23 cellular contexts compared by ENCODE assay signal in genomic region chr10:126496771-126497545, GRCh38.
DNase-seq lines count a peak whose midpoint lies in the region; ATAC-seq, FAIRE-seq and TF ChIP-seq lines count a peak whose summit lies in the region.
"Had no signal": no experiment of that assay in that cellular context is flagged by ENCODE, and none has a peak within 500 bp of the region (broad histone marks: within the 10 kb centered on the region; RNA-seq: fewer than 3 reads in every experiment).

No MANE protein-coding gene starts in this region.

- WGBS in esophagus muscularis mucosa: 88% methylated on average over 16 of the region's 16 CpGs

- ATAC-seq in HG02642 (IDR thresholded peaks at IDR 0.05; ENCODE audit: poor library complexity, unreplicated experiment): no peak
- ATAC-seq: CD8-positive, alpha-beta T cell had no signal

- H3K9me3 ChIP-seq in esophagus muscularis mucosa: peaks cover 0 to 3% (median 0%) of the 10 kb centered on the region in 4 donors
- H3K9me3 ChIP-seq: SJSA1 had no signal

- no peak for FAIRE-seq in RCC 7860 (lab: Jason Lieb, UNC)
- FAIRE-seq in bronchial epithelial cell (lab: Jason Lieb, UNC): peak; percentile 28
- FAIRE-seq: GM12892, GM19239 had no signal

- no peaks in the 10 kb centered on the region for H3K4me1 ChIP-seq in esophagus muscularis mucosa
- H3K4me1 ChIP-seq: SJSA1 had no signal

- no peak for TF ChIP-seq EP300 in esophagus muscularis mucosa (IDR thresholded peaks at IDR 0.05)

- H3K27me3 ChIP-seq in bronchial epithelial cell (ENCODE audit: control insufficient read depth, insufficient read depth, low read length): no peaks in the 10 kb centered on the region
- no peaks in the 10 kb centered on the region for H3K27me3 ChIP-seq in esophagus muscularis mucosa
- H3K27me3 ChIP-seq: SJSA1 had no signal

- H3K4me3 ChIP-seq in bronchial epithelial cell (ENCODE audit: low read depth, low read length) (no peak overlapping the region), esophagus muscularis mucosa (no peak overlapping the region)
- H3K4me3 ChIP-seq: PC-9, SJSA1 had no signal

- TF ChIP-seq CTCF in bronchial epithelial cell (IDR thresholded peaks at IDR 0.05; ENCODE audit: insufficient read depth, low read length, severe bottlenecking) (no peak), esophagus muscularis mucosa (IDR thresholded peaks at IDR 0.05) (no peak)

- H3K27ac ChIP-seq in esophagus muscularis mucosa (replicated peaks in 1 of 4): no peak overlapping the region
- H3K27ac ChIP-seq: PC-9, SJSA1 had no signal

- no peaks in the 10 kb centered on the region for H3K36me3 ChIP-seq in bronchial epithelial cell (ENCODE audit: control insufficient read depth, insufficient read depth, low read length)
- no peaks in the 10 kb centered on the region for H3K36me3 ChIP-seq in esophagus muscularis mucosa
- H3K36me3 ChIP-seq: SJSA1 had no signal

- TF ChIP-seq POLR2A in esophagus muscularis mucosa (IDR thresholded peaks at IDR 0.05; ENCODE audit: low read depth): no peak

- intact Hi-C loops in esophagus muscularis mucosa (cut with DNase I): no loop called here

- DNase-seq in RCC 7860 (ENCODE audit: low spot score) (peak; percentile 52), bronchial epithelial cell (ENCODE audit: low read depth) (no peak), esophagus muscularis mucosa (ENCODE audit: extremely low spot score) (peak; percentile 88), middle frontal gyrus (ENCODE audit: extremely low spot score, low spot score) (no peak), activated T-cell treated with anti-CD3 and anti-CD28 coated beads for 4 hours (no peak)
- no peak for DNase-seq in stimulated activated CD8-positive, alpha-beta memory T cell treated with anti-CD3 and anti-CD28 coated beads, Interleukin-4, amount 100 ng/mL, for 48 hours
- DNase-seq: C1 segment of cervical spinal cord; CD8-positive, alpha-beta T cell; DMS 273 treated with DMSO at 0.1 percent for 48 hours; DND-41; KBM-7; NCI-H1105 treated with DMSO at 0.1 percent for 48 hours; NCI-H2029; NCI-H446; NCI-H526; NCI-H82; PC-9; Right ventricle myocardium superior; RPMI8226 had no signal

Comparison
In these comparisons a context has a peak if more than half of its experiments do, and no peak if none do; other contexts are left out.
1. DNase-seq: peak in RCC 7860 (single experiment) and esophagus muscularis mucosa (single experiment); none in bronchial epithelial cell (single experiment), stimulated activated CD8-positive, alpha-beta memory T cell treated with anti-CD3 and anti-CD28 coated beads, Interleukin-4, amount 100 ng/mL, for 48 hours (single experiment), middle frontal gyrus (single experiment) and activated T-cell treated with anti-CD3 and anti-CD28 coated beads for 4 hours (single experiment).